In the genomic region with DNA sequence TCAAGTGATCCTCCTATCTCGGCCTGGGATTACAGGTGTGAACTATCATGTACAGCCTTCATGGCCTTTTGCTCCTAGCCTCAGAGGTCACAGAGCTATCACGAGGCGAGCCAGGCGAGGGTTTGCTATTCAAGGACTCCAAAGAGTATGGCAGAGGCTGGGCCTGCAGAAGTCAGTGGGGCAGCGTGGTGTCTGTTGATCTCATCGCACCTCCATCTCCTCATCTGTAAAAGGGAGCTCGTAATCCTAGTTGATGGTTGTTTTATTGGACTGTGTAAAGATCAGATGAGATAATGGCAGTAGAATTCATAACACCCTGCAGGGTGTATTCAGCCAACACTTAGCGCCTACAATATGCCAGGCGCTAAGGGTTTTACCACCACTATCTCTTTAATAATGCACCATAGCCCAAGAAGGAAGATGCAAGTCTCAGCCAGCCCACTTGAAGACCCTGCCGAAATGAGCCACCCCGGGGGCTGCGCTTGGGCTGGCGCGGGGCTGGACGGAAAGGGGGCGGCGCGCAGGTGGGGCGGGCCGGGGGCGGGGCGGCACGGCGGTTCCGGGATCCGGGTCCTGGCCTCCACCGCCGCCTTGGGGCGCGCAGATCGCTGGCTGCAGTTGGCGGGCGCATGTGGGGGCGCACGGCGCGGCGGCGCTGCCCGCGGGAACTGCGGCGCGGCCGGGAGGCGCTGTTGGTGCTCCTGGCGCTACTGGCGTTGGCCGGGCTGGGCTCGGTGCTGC, we compare ENCODE assay signal across 1 cellular context.
A peak's percentile ranks its signal among the peaks of the same experiment; 100 is the strongest.
TF ChIP-seq lines count a peak whose summit lies in the region.

A gene with protein sequence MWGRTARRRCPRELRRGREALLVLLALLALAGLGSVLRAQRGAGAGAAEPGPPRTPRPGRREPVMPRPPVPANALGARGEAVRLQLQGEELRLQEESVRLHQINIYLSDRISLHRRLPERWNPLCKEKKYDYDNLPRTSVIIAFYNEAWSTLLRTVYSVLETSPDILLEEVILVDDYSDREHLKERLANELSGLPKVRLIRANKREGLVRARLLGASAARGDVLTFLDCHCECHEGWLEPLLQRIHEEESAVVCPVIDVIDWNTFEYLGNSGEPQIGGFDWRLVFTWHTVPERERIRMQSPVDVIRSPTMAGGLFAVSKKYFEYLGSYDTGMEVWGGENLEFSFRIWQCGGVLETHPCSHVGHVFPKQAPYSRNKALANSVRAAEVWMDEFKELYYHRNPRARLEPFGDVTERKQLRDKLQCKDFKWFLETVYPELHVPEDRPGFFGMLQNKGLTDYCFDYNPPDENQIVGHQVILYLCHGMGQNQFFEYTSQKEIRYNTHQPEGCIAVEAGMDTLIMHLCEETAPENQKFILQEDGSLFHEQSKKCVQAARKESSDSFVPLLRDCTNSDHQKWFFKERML (plus strand): TSS at position 601 of the 741 bp plus-strand sequence. CDS start 29 bp downstream, at position 630.

TF ChIP-seq in HCT116, 20 proteins besides CTCF, POLR2A, EP300 and RAD21:
- TF ChIP-seq POLR2AphosphoS5 (IDR thresholded peaks at IDR 0.05; ENCODE audit: low read depth, low read length) (peak; percentile 93), SP1 (IDR thresholded peaks at IDR 0.05; ENCODE audit: low read depth) (no peak), ZNF274 (IDR thresholded peaks at IDR 0.05; ENCODE audit: low read depth, low read length) (no peak), MAX (IDR thresholded peaks at IDR 0.05) (peak; percentile 50; the same call in 1 of the 2 replicates), YY1 (IDR thresholded peaks at IDR 0.05; ENCODE audit: extremely low read depth, insufficient replicate concordance, low read depth, low read length) (no peak), ZFX (IDR thresholded peaks at IDR 0.05) (peak; percentile 37; the same call in 1 of the 2 replicates)
